15 cellular contexts compared by ENCODE assay signal in genomic region chr10:121033371-121033770, GRCh38.
DNase-seq lines count a peak whose midpoint lies in the region; FAIRE-seq and TF ChIP-seq lines count a peak whose summit lies in the region.
"Had no signal": no experiment of that assay in that cellular context is flagged by ENCODE, and none has a peak within 500 bp of the region (broad histone marks: within the 10 kb centered on the region; RNA-seq: fewer than 3 reads in every experiment).

No MANE protein-coding gene starts in this region.

- TF ChIP-seq POLR2A in adrenal gland (IDR thresholded peaks at IDR 0.05) (no peak), esophagus muscularis mucosa (IDR thresholded peaks at IDR 0.05; ENCODE audit: low read depth) (no peak)

- H3K4me1 ChIP-seq in HEK293 (ENCODE audit: control insufficient read depth, insufficient read depth, low read length): peaks cover 7% of the 10 kb centered on the region; the same call in 1 of the 2 replicates
- H3K4me1 ChIP-seq in adrenal gland (replicated peaks in 1 of 2): no peaks in the 10 kb centered on the region
- peaks cover 8% of the 10 kb centered on the region for H3K4me1 ChIP-seq in keratinocyte (ENCODE audit: control insufficient read depth, extremely low read depth, insufficient read depth, low read length)
- H3K4me1 ChIP-seq in esophagus muscularis mucosa: peaks cover 0 to 18% (median 14%) of the 10 kb centered on the region in 4 donors

- H3K9ac ChIP-seq in keratinocyte (ENCODE audit: control insufficient read depth, extremely low read depth, insufficient read depth, low read length): no peak overlapping the region
- H3K9ac ChIP-seq: KMS-11 had no signal

- H2AFZ ChIP-seq in keratinocyte (ENCODE audit: control insufficient read depth, low read length): no peak overlapping the region

- H4K20me1 ChIP-seq in keratinocyte (ENCODE audit: control insufficient read depth, extremely low read depth, insufficient read depth, low read length): no peaks in the 10 kb centered on the region

- H3K9me3 ChIP-seq in HEK293 (ENCODE audit: control insufficient read depth, insufficient read depth, low read depth, low read length) (no peaks in the 10 kb centered on the region), adrenal gland (replicated peaks in 1 of 3) (no peaks in the 10 kb centered on the region), keratinocyte (ENCODE audit: control insufficient read depth, low read depth, low read length) (no peaks in the 10 kb centered on the region), esophagus muscularis mucosa (no peaks in the 10 kb centered on the region)
- H3K9me3 ChIP-seq: Caco-2 had no signal

- no peaks in the 10 kb centered on the region for H3K79me2 ChIP-seq in keratinocyte (ENCODE audit: control insufficient read depth, insufficient read depth, low read length)

- dilution Hi-C loops in keratinocyte (cut with MboI; ENCODE audit: extremely low pct_ligation_motif_present, low sequenced_read_pairs): no loop called here

- CTCF ChIA-PET in HEK293 (lab: Yijun Ruan, JAX): interaction anchor here (0.7 kb wide), 1 partner anchor 664 kb away, joined by 3 read pairs; no protein-coding TSS in a partner anchor

- TF ChIP-seq CTCF in HEK293 (tag by site-specific recombination; IDR thresholded peaks at IDR 0.05): no peak
- TF ChIP-seq CTCF in adrenal gland (IDR thresholded peaks at IDR 0.05): no peak
- TF ChIP-seq CTCF in keratinocyte (optimal IDR thresholded peaks at IDR 0.05 in 1 of 3, IDR thresholded peaks at IDR 0.05 in 1 of 3, conservative IDR thresholded peaks at IDR 0.05 in 1 of 3; ENCODE audit: extremely low read depth in 1 of 3, insufficient read depth in 2 of 3, low read length in 3 of 3): no peak
- no peak for TF ChIP-seq CTCF in esophagus muscularis mucosa (IDR thresholded peaks at IDR 0.05)

- peak; percentile 36 for FAIRE-seq in keratinocyte (lab: Jason Lieb, UNC)

- WGBS in adrenal gland, 4 donors: 12 to 34% (median 34%) methylated on average over 3 of the region's 3 CpGs
- WGBS in esophagus muscularis mucosa: 31% methylated on average over 3 of the region's 3 CpGs

- no peaks in the 10 kb centered on the region for H3K36me3 ChIP-seq in HEK293 (ENCODE audit: control insufficient read depth in 2 of 2, insufficient read depth in 1 of 2, low read length in 2 of 2)
- H3K36me3 ChIP-seq in adrenal gland (replicated peaks in 1 of 2): no peaks in the 10 kb centered on the region
- no peaks in the 10 kb centered on the region for H3K36me3 ChIP-seq in keratinocyte (ENCODE audit: control insufficient read depth in 2 of 2, extremely low read depth in 1 of 2, insufficient read depth in 2 of 2, low read length in 2 of 2)
- no peaks in the 10 kb centered on the region for H3K36me3 ChIP-seq in esophagus muscularis mucosa

- no peak for TF ChIP-seq EP300 in esophagus muscularis mucosa (IDR thresholded peaks at IDR 0.05)

- H3K27ac ChIP-seq in HEK293 (ENCODE audit: extremely low read depth, low read depth, low read length) (no peak overlapping the region), adrenal gland (peak overlapping the region in 3 of 5 donors; percentile 43 to 61 (median 57)), keratinocyte (ENCODE audit: control insufficient read depth, insufficient read depth, low read length) (no peak overlapping the region), esophagus muscularis mucosa (replicated peaks in 1 of 4) (no peak overlapping the region)
- H3K27ac ChIP-seq: KMS-11 had no signal

- H3K4me3 ChIP-seq in HEK293 (ENCODE audit: low read depth, low read length) (no peak overlapping the region), adrenal gland (no peak overlapping the region), keratinocyte (ENCODE audit: control insufficient read depth in 2 of 3, extremely low read depth in 1 of 3, insufficient read depth in 2 of 3, low read depth in 1 of 3, low read length in 3 of 3) (no peak overlapping the region), esophagus muscularis mucosa (no peak overlapping the region)

- DNase-seq in adrenal gland (peak in 3 of 7 donors; percentile 23 to 49 (median 29)), keratinocyte (ENCODE audit: low read depth, low spot score) (no peak), pons (ENCODE audit: low spot score) (peak; percentile 19), esophagus muscularis mucosa (ENCODE audit: extremely low spot score) (no peak), Kasumi-1 (lab: John Stamatoyannopoulos, UW) (no peak)
- no peak for DNase-seq in activated T-cell treated with anti-CD3 and anti-CD28 coated beads, Interleukin-2, amount 50 U/mL, for 48 hours
- DNase-seq: Caco-2; CD4-positive, CD25-positive, alpha-beta regulatory T cell; DMS153; GOT3; MM.1S; NCI-H1092 treated with DMSO at 0.1 percent for 48 hours; NK-92 treated with Interleukin-12 subunit alpha and Interleukin-12 subunit beta, amount 100 ng/mL, for 24 hours had no signal

- no peaks in the 10 kb centered on the region for H3K9me1 ChIP-seq in keratinocyte (ENCODE audit: control insufficient read depth, extremely low read depth, insufficient read depth, low read length)

- POLR2A ChIA-PET in HEK293 (lab: Yijun Ruan, JAX): no interaction called here

- no peak overlapping the region for H3K4me2 ChIP-seq in keratinocyte (ENCODE audit: control insufficient read depth, extremely low read depth, insufficient read depth, low read depth, low read length)
- H3K4me2 ChIP-seq: KMS-11 had no signal

- intact Hi-C loops in adrenal gland (cut with DNase I) (no loop called here), esophagus muscularis mucosa (cut with DNase I) (no loop called here)

- no peaks in the 10 kb centered on the region for H3K27me3 ChIP-seq in adrenal gland
- no peaks in the 10 kb centered on the region for H3K27me3 ChIP-seq in keratinocyte (ENCODE audit: control insufficient read depth, extremely low read depth, insufficient read depth, low read length)
- no peaks in the 10 kb centered on the region for H3K27me3 ChIP-seq in esophagus muscularis mucosa

TF ChIP-seq in HEK293, 187 proteins besides CTCF, POLR2A, EP300 and RAD21:
- no peak for TF ChIP-seq ZBTB11 (tag by site-specific recombination; conservative IDR thresholded peaks at IDR 0.05; ENCODE audit: low read depth)
- no peak for TF ChIP-seq ZNF133 (tag by site-specific recombination; IDR thresholded peaks at IDR 0.05)
- TF ChIP-seq WT1 (tag by site-specific recombination; IDR thresholded peaks at IDR 0.05): peak; percentile 63

Comparison
In these comparisons a context has a peak if more than half of its experiments do, and no peak if none do; other contexts are left out.
1. H3K27ac ChIP-seq: peak in adrenal gland (3 of 5); none in HEK293 (single experiment), keratinocyte (single experiment) and esophagus muscularis mucosa (0 of 4).